ENCODE assay signal across 12 cellular contexts in genomic region chr22:50613291-50613981, GRCh38. TPM values are rescaled to one million over a fixed set of nuclear protein-coding genes. Genes with fewer than 3 reads are reported as not detected.
DNase-seq lines count a peak whose midpoint lies in the region; TF ChIP-seq lines count a peak whose summit lies in the region.
"Had no signal": no experiment of that assay in that cellular context is flagged by ENCODE, and none has a peak within 500 bp of the region (broad histone marks: within the 10 kb centered on the region; RNA-seq: fewer than 3 reads in every experiment).

No MANE protein-coding gene starts in this region.

- peak; percentile 61 for DNase-seq in Calu3
- DNase-seq in NCI-H2029 treated with DMSO at 0.1 percent for 48 hours (lab: John Stamatoyannopoulos, UW), result peak; percentile 18
- peak; percentile 47 for DNase-seq in ecto neural progenitor cell (ENCODE audit: low spot score)
- DNase-seq in mucosa of gallbladder (ENCODE audit: low spot score), result peak; percentile 74
- no peak for DNase-seq in activated T-cell treated with anti-CD3 and anti-CD28 coated beads, Interleukin-2, amount 50 U/mL, for 1 hour
- no peak for DNase-seq in nucleus accumbens (lab: John Stamatoyannopoulos, UW)
- DNase-seq in NCI-H524 treated with DMSO at 0.1 percent for 48 hours (lab: John Stamatoyannopoulos, UW), result no peak
- no peak for DNase-seq in foreskin melanocyte
- DNase-seq: CD8-positive, alpha-beta memory T cell; KG1; naive thymus-derived CD4-positive, alpha-beta T cell had no signal

- TF ChIP-seq CTCF in Calu3 (IDR thresholded peaks at IDR 0.05; ENCODE audit: unreplicated experiment), result no peak

- H3K4me3 Mint-ChIP-seq in Calu3 (ENCODE audit: low read depth, unreplicated experiment), result peak overlapping the region; percentile 24
- H3K4me3 Mint-ChIP-seq: CD8-positive, alpha-beta memory T cell; central memory CD8-positive, alpha-beta T cell had no signal

- peaks cover 31% of the 10 kb centered on the region for H3K27me3 Mint-ChIP-seq in Calu3 (ENCODE audit: unreplicated experiment)

- peaks cover 11% of the 10 kb centered on the region for H3K4me1 Mint-ChIP-seq in Calu3 (ENCODE audit: low read depth, unreplicated experiment)

- H3K27ac Mint-ChIP-seq in Calu3 (ENCODE audit: unreplicated experiment), result no peak overlapping the region
- H3K27ac Mint-ChIP-seq: CD8-positive, alpha-beta memory T cell had no signal

- no peaks in the 10 kb centered on the region for H3K36me3 Mint-ChIP-seq in Calu3 (ENCODE audit: insufficient read depth, unreplicated experiment)
- H3K36me3 Mint-ChIP-seq: CD8-positive, alpha-beta memory T cell; naive thymus-derived CD4-positive, alpha-beta T cell had no signal

- no peaks in the 10 kb centered on the region for H3K9me3 Mint-ChIP-seq in Calu3 (ENCODE audit: low read depth, unreplicated experiment)
- H3K9me3 Mint-ChIP-seq: CD8-positive, alpha-beta memory T cell; central memory CD8-positive, alpha-beta T cell had no signal

- intact Hi-C loops in Calu3 (cut with micrococcal nuclease; ENCODE audit: unreplicated experiment), result no loop called here

- no TSS peak for BruUV-seq in Calu3 (replicated peaks; lab: Mats Ljungman, UMichigan)

- CTCF ChIA-PET in Calu3 (lab: Charles Lee), result interaction anchor here (1.4 kb wide), 1 partner anchor 88 kb away, joined by 7 read pairs; the partner anchor contains the start of gene SCO2

RNA-seq across cellular contexts. Expression of gene MAPK8IP2, which starts 12.8 kb away (rescaled TPM):
- total RNA-seq in Calu3 (2022), result 2.9 and 3.1 TPM in 2 replicates
- 0.89 TPM for total RNA-seq in mucosa of gallbladder

RNA-seq across cellular contexts. Expression of gene ARSA, which starts 14.5 kb away (rescaled TPM):
- 39.4 and 40.2 TPM in 2 replicates for total RNA-seq in Calu3 (2022)
- total RNA-seq in mucosa of gallbladder, result 113 TPM

RNA-seq across cellular contexts. Expression of gene CHKB, which starts 30.8 kb away (rescaled TPM):
- total RNA-seq in Calu3 (2022) (80.9 and 83.2 TPM in 2 replicates), mucosa of gallbladder (106 TPM)

RNA-seq across cellular contexts. Expression of gene CPT1B, which starts 35.2 kb away (rescaled TPM):
- total RNA-seq in Calu3 (2022) (72.6 and 77.0 TPM in 2 replicates), mucosa of gallbladder (32.4 TPM)

RNA-seq across cellular contexts. Expression of gene SYCE3, which starts 50.7 kb away (rescaled TPM):
- total RNA-seq in Calu3 (2022) (not detected in 2 replicates), mucosa of gallbladder (not detected)
- total RNA-seq: CD8-positive, alpha-beta memory T cell; naive thymus-derived CD4-positive, alpha-beta T cell had no signal

Comparison
In these comparisons a context has a peak if more than half of its experiments do, and no peak if none do; other contexts are left out.
1. DNase-seq: peak in Calu3 (single experiment), NCI-H2029 treated with DMSO at 0.1 percent for 48 hours (single experiment), ecto neural progenitor cell (single experiment) and mucosa of gallbladder (single experiment); none in activated T-cell treated with anti-CD3 and anti-CD28 coated beads, Interleukin-2, amount 50 U/mL, for 1 hour (single experiment), nucleus accumbens (0 of 56), NCI-H524 treated with DMSO at 0.1 percent for 48 hours (single experiment) and foreskin melanocyte (single experiment).